In the genomic region with DNA sequence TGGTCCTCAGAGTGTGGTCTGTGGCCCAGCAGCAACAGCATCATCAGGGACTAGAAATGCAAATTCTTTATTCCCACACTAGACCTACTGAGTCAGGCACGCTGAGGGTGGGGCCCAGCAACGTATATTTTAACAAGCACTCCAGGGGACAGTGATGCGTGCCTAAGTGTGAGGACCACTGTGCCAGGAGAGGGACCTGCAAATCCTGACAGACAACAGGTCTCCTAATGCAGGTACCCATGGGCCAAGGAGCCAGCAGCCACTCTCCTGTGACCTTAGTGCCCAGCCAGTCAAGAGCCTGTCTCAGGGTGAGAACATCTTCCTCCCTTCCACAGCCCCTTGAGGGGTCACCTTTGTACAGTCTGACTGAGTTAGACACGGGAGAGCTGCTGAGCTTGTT, we compare ENCODE assay signal across 22 cellular contexts. TPM values are rescaled to one million over a fixed set of nuclear protein-coding genes. Genes with fewer than 3 reads are reported as not detected.
DNase-seq lines count a peak whose midpoint lies in the region; ATAC-seq and TF ChIP-seq lines count a peak whose summit lies in the region.
"Had no signal": no experiment of that assay in that cellular context is flagged by ENCODE, and none has a peak within 500 bp of the region (broad histone marks: within the 10 kb centered on the region; RNA-seq: fewer than 3 reads in every experiment).

No MANE protein-coding gene starts in this region.

- H2AFZ ChIP-seq in mesenchymal stem cell (ENCODE audit: low read depth, low read length), result no peak overlapping the region

- no peak overlapping the region for H2BK12ac ChIP-seq in mesenchymal stem cell (ENCODE audit: low read length in 2 of 2)

- intact Hi-C loops in thyroid gland (cut with DNase I), result no loop called here
- intact Hi-C loops in CD4-positive, alpha-beta T cell (cut with DNase I, micrococcal nuclease), result no loop called here

- no peak for TF ChIP-seq POLR2A in thyroid gland (IDR thresholded peaks at IDR 0.05)

- WGBS in mesenchymal stem cell, result 94% methylated on average over 4 of the region's 4 CpGs
- WGBS in thyroid gland, 2 donors, result 6 to 44% methylated on average over 2 to 4 of the region's 4 CpGs

- H3K9me3 ChIP-seq in RWPE2 (ENCODE audit: severe bottlenecking) (no peaks in the 10 kb centered on the region), mesenchymal stem cell (ENCODE audit: control insufficient read depth, low read length) (no peaks in the 10 kb centered on the region), thyroid gland (no peaks in the 10 kb centered on the region)
- H3K9me3 ChIP-seq in CD4-positive, alpha-beta T cell (ENCODE audit: control insufficient read depth, low read length), result no peaks in the 10 kb centered on the region
- H3K9me3 ChIP-seq: HAP-1, Peyer's patch had no signal

- H3K4ac ChIP-seq in mesenchymal stem cell (ENCODE audit: low read depth in 1 of 2, low read length in 2 of 2), result no peak overlapping the region

- H3K4me3 ChIP-seq in RWPE2 (ENCODE audit: severe bottlenecking), result no peak overlapping the region
- H3K4me3 ChIP-seq in mesenchymal stem cell (ENCODE audit: insufficient read depth in 1 of 2, low read depth in 1 of 2, low read length in 2 of 2), result no peak overlapping the region
- no peak overlapping the region for H3K4me3 ChIP-seq in thyroid gland (replicated peaks in 1 of 3)
- H3K4me3 ChIP-seq: HAP-1, Peyer's patch had no signal

- no peaks in the 10 kb centered on the region for H3K9me3 Mint-ChIP-seq in CD4-positive, alpha-beta T cell
- H3K9me3 Mint-ChIP-seq: IgD-negative memory B cell had no signal

- no peak overlapping the region for H3K9ac ChIP-seq in mesenchymal stem cell (ENCODE audit: low read length)

- H3K27ac ChIP-seq in RWPE2 (ENCODE audit: poor library complexity, severe bottlenecking) (no peak overlapping the region), mesenchymal stem cell (ENCODE audit: low read length, poor library complexity, severe bottlenecking) (no peak overlapping the region), thyroid gland (peak overlapping the region in 2 of 3 donors; percentile 59 to 62)
- no peak overlapping the region for H3K27ac ChIP-seq in CD4-positive, alpha-beta T cell (ENCODE audit: low read depth, low read length)
- H3K27ac ChIP-seq: Peyer's patch had no signal

- DNase-seq in activated effector memory CD4-positive, alpha-beta T cell treated with anti-CD3 and anti-CD28 coated beads, Interleukin-2, amount 50 U/mL, for 16 hours, result peak; percentile 34
- no peak for DNase-seq in activated effector memory CD4-positive, alpha-beta T cell treated with Interleukin-2 at 50 U/mL for 16 hours
- peak; percentile 72 for DNase-seq in RWPE2 (ENCODE audit: low spot score)
- no peak for DNase-seq in mesenchymal stem cell
- DNase-seq in thyroid gland, result no peak
- no peak for DNase-seq in CD4-positive, alpha-beta T cell
- DNase-seq: 8988T, C1 segment of cervical spinal cord, COR-L47, NCI-H1417 treated with DMSO at 0.1 percent for 48 hours, NCI-H2029, NCI-H2171 treated with DMSO at 0.1 percent for 48 hours, NCI-H82, Peyer's patch, SIG-M5 had no signal

- no peak overlapping the region for H2BK15ac ChIP-seq in mesenchymal stem cell (ENCODE audit: low read depth, poor library complexity, severe bottlenecking)

- peaks cover 2% of the 10 kb centered on the region for H3K79me1 ChIP-seq in mesenchymal stem cell (replicated peaks; ENCODE audit: low read length, poor library complexity, severe bottlenecking)

- no peak overlapping the region for H3K18ac ChIP-seq in mesenchymal stem cell (ENCODE audit: low read depth in 1 of 2, low read length in 2 of 2)

- CTCF ChIA-PET in CD4-positive, alpha-beta T cell (lab: Charles Lee), result no interaction called here

- H3K4me1 Mint-ChIP-seq in CD4-positive, alpha-beta T cell (ENCODE audit: low read depth), result peaks cover under 1% of the 10 kb centered on the region

- H2BK120ac ChIP-seq in mesenchymal stem cell (ENCODE audit: low read depth, low read length), result no peak overlapping the region

- H3K27me3 ChIP-seq in RWPE2 (ENCODE audit: insufficient read depth, poor library complexity, severe bottlenecking), result no peaks in the 10 kb centered on the region
- no peaks in the 10 kb centered on the region for H3K27me3 ChIP-seq in mesenchymal stem cell (ENCODE audit: control insufficient read depth in 1 of 2, insufficient read depth in 1 of 2, low read length in 2 of 2)
- H3K27me3 ChIP-seq in thyroid gland, result no peaks in the 10 kb centered on the region
- H3K27me3 ChIP-seq in CD4-positive, alpha-beta T cell (ENCODE audit: control insufficient read depth, insufficient read depth, low read length), result no peaks in the 10 kb centered on the region
- H3K27me3 ChIP-seq: Peyer's patch had no signal

- peak overlapping the region in 1 of 2 experiments; percentile 29 for H3K14ac ChIP-seq in mesenchymal stem cell (ENCODE audit: low read length in 2 of 2)

- H3K23ac ChIP-seq in mesenchymal stem cell (ENCODE audit: low read length in 2 of 2), result no peak overlapping the region

- H3K4me3 Mint-ChIP-seq in CD4-positive, alpha-beta T cell, result no peak overlapping the region
- H3K4me3 Mint-ChIP-seq: IgD-negative memory B cell had no signal

- no peaks in the 10 kb centered on the region for H3K36me3 Mint-ChIP-seq in CD4-positive, alpha-beta T cell (ENCODE audit: low read depth)
- H3K36me3 Mint-ChIP-seq: IgD-negative memory B cell had no signal

- H3K27me3 Mint-ChIP-seq in CD4-positive, alpha-beta T cell, result no peaks in the 10 kb centered on the region
- H3K27me3 Mint-ChIP-seq: IgD-negative memory B cell had no signal

- POLR2A ChIA-PET in CD4-positive, alpha-beta T cell (lab: Charles Lee), result no interaction called here

- no peak overlapping the region for H3K4me2 ChIP-seq in mesenchymal stem cell (ENCODE audit: low read length, poor library complexity, severe bottlenecking)

- H2BK5ac ChIP-seq in mesenchymal stem cell (ENCODE audit: low read depth, low read length, poor library complexity, severe bottlenecking), result no peak overlapping the region

- peaks cover 5% of the 10 kb centered on the region; the same call in 1 of the 2 replicates for H3K36me3 ChIP-seq in RWPE2 (ENCODE audit: low read depth)
- no peaks in the 10 kb centered on the region for H3K36me3 ChIP-seq in mesenchymal stem cell (ENCODE audit: control insufficient read depth in 1 of 2, insufficient read depth in 2 of 2, low read depth in 1 of 2, low read length in 2 of 2)
- H3K36me3 ChIP-seq in thyroid gland, result no peaks in the 10 kb centered on the region
- H3K36me3 ChIP-seq: Peyer's patch had no signal

- no peak overlapping the region for H3K27ac Mint-ChIP-seq in CD4-positive, alpha-beta T cell
- H3K27ac Mint-ChIP-seq: IgD-negative memory B cell had no signal

- H4K91ac ChIP-seq in mesenchymal stem cell (ENCODE audit: low read length), result no peak overlapping the region

- H2AK5ac ChIP-seq in mesenchymal stem cell (ENCODE audit: low read length, severe bottlenecking), result peak overlapping the region; percentile 17

- TF ChIP-seq CTCF in RWPE2 (IDR thresholded peaks at IDR 0.05; ENCODE audit: poor library complexity, severe bottlenecking) (no peak), thyroid gland (IDR thresholded peaks at IDR 0.05) (no peak)
- TF ChIP-seq CTCF in CD4-positive, alpha-beta T cell (IDR thresholded peaks at IDR 0.05), result no peak

- no peak overlapping the region for H4K8ac ChIP-seq in mesenchymal stem cell (ENCODE audit: low read length)

- H3K4me1 ChIP-seq in RWPE2 (ENCODE audit: insufficient read depth, poor library complexity, severe bottlenecking) (no peaks in the 10 kb centered on the region), mesenchymal stem cell (ENCODE audit: control insufficient read depth, insufficient read depth, low read depth, low read length) (peaks cover 32% of the 10 kb centered on the region), thyroid gland (peaks cover 62 to 69% of the 10 kb centered on the region in 2 donors)
- H3K4me1 ChIP-seq: HAP-1, Peyer's patch had no signal

- ATAC-seq in RWPE2 (ENCODE audit: low read depth), result no peak
- ATAC-seq in GM19455 (IDR thresholded peaks at IDR 0.05; ENCODE audit: unreplicated experiment), result no peak
- no peak for ATAC-seq in CD4-positive, alpha-beta T cell (ENCODE audit: poor library complexity)
- ATAC-seq in GM21447 (IDR thresholded peaks at IDR 0.05; ENCODE audit: unreplicated experiment), result no peak

RNA-seq across cellular contexts. Expression of gene MYLK2, which starts 8.0 kb away (rescaled TPM):
- polyA plus RNA-seq in mesenchymal stem cell (2013, experiment 1 of 2), result 0.06 TPM
- 0.04 TPM for polyA plus RNA-seq in mesenchymal stem cell (2013, experiment 2 of 2)
- total RNA-seq in thyroid gland, result under 1 TPM in 2 of 4 donors, not detected in 2; 0.22 to 0.83 TPM
- total RNA-seq in CD4-positive, alpha-beta T cell, result not detected
- polyA plus RNA-seq: IgD-negative memory B cell had no signal

RNA-seq across cellular contexts. Expression of gene FOXS1, which starts 34.2 kb away (rescaled TPM):
- polyA plus RNA-seq in mesenchymal stem cell (2013, experiment 1 of 2), result 0.23 TPM
- polyA plus RNA-seq in mesenchymal stem cell (2013, experiment 2 of 2), result 0.26 TPM
- 1 to 10 TPM in 1 of 4 donors, under 1 TPM in 1, not detected in 2; 0.44 to 1.0 TPM for total RNA-seq in thyroid gland
- not detected for total RNA-seq in CD4-positive, alpha-beta T cell
- total RNA-seq: HT-29, LHCN-M2, NCI-H460, Peyer's patch had no signal
- polyA plus RNA-seq: IgD-negative memory B cell had no signal

RNA-seq across cellular contexts. Expression of gene DUSP15, which starts 59.1 kb away (rescaled TPM):
- polyA plus RNA-seq in mesenchymal stem cell (2013, experiment 1 of 2), result 0.10 TPM
- 0.11 TPM for polyA plus RNA-seq in mesenchymal stem cell (2013, experiment 2 of 2)
- 1 to 10 TPM; 5.4 to 9.1 (median 7.0) TPM for total RNA-seq in thyroid gland
- total RNA-seq in CD4-positive, alpha-beta T cell, result not detected
- total RNA-seq: HT-29, NCI-H460 had no signal
- polyA plus RNA-seq: IgD-negative memory B cell had no signal

RNA-seq across cellular contexts. Expression of gene TTLL9, which starts 59.2 kb away (rescaled TPM):
- not detected for polyA plus RNA-seq in mesenchymal stem cell (2013, experiment 1 of 2)
- polyA plus RNA-seq in mesenchymal stem cell (2013, experiment 2 of 2), result 0.03 TPM
- 1 to 10 TPM in 3 of 4 donors, under 1 TPM in 1; 0.40 to 1.5 (median 1.2) TPM for total RNA-seq in thyroid gland
- total RNA-seq in CD4-positive, alpha-beta T cell, result not detected
- total RNA-seq: LHCN-M2, NCI-H460 had no signal
- polyA plus RNA-seq: IgD-negative memory B cell had no signal

Comparison
In these comparisons a context has a peak if more than half of its experiments do, and no peak if none do; other contexts are left out.
1. DNase-seq: peak in activated effector memory CD4-positive, alpha-beta T cell treated with anti-CD3 and anti-CD28 coated beads, Interleukin-2, amount 50 U/mL, for 16 hours (single experiment) and RWPE2 (single experiment); none in activated effector memory CD4-positive, alpha-beta T cell treated with Interleukin-2 at 50 U/mL for 16 hours (single experiment), mesenchymal stem cell (single experiment), thyroid gland (0 of 2) and CD4-positive, alpha-beta T cell (0 of 10).
2. H3K27ac ChIP-seq: peak in thyroid gland (2 of 3); none in RWPE2 (single experiment), mesenchymal stem cell (single experiment) and CD4-positive, alpha-beta T cell (single experiment).
3. RNA of gene DUSP15, which starts 59.1 kb away (total RNA-seq): 5.4 to 9.1 TPM in thyroid gland; not detected in CD4-positive, alpha-beta T cell; every median in the first group is over 4 times any median in the second.